ENCODE assay signal across 7 cellular contexts in the genomic region with DNA sequence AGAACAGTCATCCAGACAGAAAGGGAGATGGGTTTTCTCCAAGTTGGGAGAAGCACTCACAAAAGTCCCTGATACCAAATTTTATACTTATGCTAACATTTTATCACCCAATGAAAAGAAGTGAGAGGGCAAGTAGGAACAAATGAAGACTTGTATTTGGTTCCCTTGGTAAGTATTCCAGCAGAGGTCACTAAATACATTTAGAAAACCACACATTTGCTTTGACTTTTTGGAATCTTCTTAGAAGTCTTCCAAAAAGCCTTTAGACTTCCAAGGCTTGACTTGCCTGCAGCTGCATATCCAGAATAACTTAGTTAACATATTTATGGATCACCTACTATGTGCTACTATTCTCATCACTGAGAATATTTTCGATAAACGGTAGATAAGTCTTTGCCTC. TPM values are rescaled to one million over a fixed set of nuclear protein-coding genes. Genes with fewer than 3 reads are reported as not detected.
DNase-seq lines count a peak whose midpoint lies in the region; ATAC-seq and TF ChIP-seq lines count a peak whose summit lies in the region.

No MANE protein-coding gene starts in this region.

- H3K27me3 Mint-ChIP-seq in progenitor cell of endocrine pancreas, result no peaks in the 10 kb centered on the region
- no peaks in the 10 kb centered on the region for H3K27me3 Mint-ChIP-seq in activated CD4-positive, alpha-beta memory T cell treated with anti-CD3 and anti-CD28 coated beads for 36 hours

- DNase-seq in ELR (ENCODE audit: low read depth), result peak; percentile 34
- peak; percentile 23 for DNase-seq in NAMALWA (ENCODE audit: low spot score)
- DNase-seq in epithelial cell of proximal tubule (ENCODE audit: low read depth), result no peak
- no peak for DNase-seq in progenitor cell of endocrine pancreas (ENCODE audit: low spot score, unreplicated experiment)
- DNase-seq in activated CD4-positive, alpha-beta memory T cell treated with anti-CD3 and anti-CD28 coated beads for 36 hours, result no peak
- no peak for DNase-seq in stimulated activated CD4-positive, alpha-beta T cell treated with anti-CD3 and anti-CD28 coated beads, Interleukin-2, amount 100 ng/mL, for 48 hours

- H3K4me1 Mint-ChIP-seq in progenitor cell of endocrine pancreas (ENCODE audit: low read depth), result peaks cover 7% of the 10 kb centered on the region
- peaks cover 2% of the 10 kb centered on the region for H3K4me1 Mint-ChIP-seq in activated CD4-positive, alpha-beta memory T cell treated with anti-CD3 and anti-CD28 coated beads for 36 hours (ENCODE audit: low read depth)

- H3K27ac Mint-ChIP-seq in progenitor cell of endocrine pancreas, result no peak overlapping the region
- H3K27ac Mint-ChIP-seq in activated CD4-positive, alpha-beta memory T cell treated with anti-CD3 and anti-CD28 coated beads for 36 hours, result no peak overlapping the region

- no peak for ATAC-seq in HG03159 (IDR thresholded peaks at IDR 0.05; ENCODE audit: unreplicated experiment)

- H3K36me3 Mint-ChIP-seq in progenitor cell of endocrine pancreas (ENCODE audit: insufficient read depth), result no peaks in the 10 kb centered on the region
- H3K36me3 Mint-ChIP-seq in activated CD4-positive, alpha-beta memory T cell treated with anti-CD3 and anti-CD28 coated beads for 36 hours, result no peaks in the 10 kb centered on the region

- CTCF ChIA-PET in activated CD4-positive, alpha-beta memory T cell treated with anti-CD3 and anti-CD28 coated beads for 36 hours (lab: Charles Lee), result interaction anchor here (1.2 to 1.4 kb wide), 2 partner anchors 71 to 73 kb away, joined by 3 to 10 read pairs; no protein-coding TSS in a partner anchor

- no peak overlapping the region for H3K4me3 Mint-ChIP-seq in progenitor cell of endocrine pancreas (ENCODE audit: low read depth)
- no peak overlapping the region for H3K4me3 Mint-ChIP-seq in activated CD4-positive, alpha-beta memory T cell treated with anti-CD3 and anti-CD28 coated beads for 36 hours

- no peak overlapping the region for H3K4me3 ChIP-seq in epithelial cell of proximal tubule (ENCODE audit: low read depth, low read length)

- intact Hi-C loops in activated CD4-positive, alpha-beta memory T cell treated with anti-CD3 and anti-CD28 coated beads for 36 hours (cut with micrococcal nuclease), result loop anchor here (1.0 kb wide), 1 partner anchor 73 kb away; no protein-coding TSS in a partner anchor

- no peaks in the 10 kb centered on the region for H3K9me3 Mint-ChIP-seq in progenitor cell of endocrine pancreas (ENCODE audit: low read depth)
- H3K9me3 Mint-ChIP-seq in activated CD4-positive, alpha-beta memory T cell treated with anti-CD3 and anti-CD28 coated beads for 36 hours, result no peaks in the 10 kb centered on the region

- POLR2A ChIA-PET in activated CD4-positive, alpha-beta memory T cell treated with anti-CD3 and anti-CD28 coated beads for 36 hours (lab: Charles Lee), result no interaction called here

- TF ChIP-seq CTCF in epithelial cell of proximal tubule (conservative IDR thresholded peaks at IDR 0.05; ENCODE audit: low read depth, low read length) (peak; percentile 55), progenitor cell of endocrine pancreas (IDR thresholded peaks at IDR 0.05; ENCODE audit: unreplicated experiment) (peak; percentile 45)

RNA-seq across cellular contexts. Expression of a gene that starts 3.1 kb away (rescaled TPM):
- total RNA-seq in epithelial cell of proximal tubule, result not detected in 2 replicates
- not detected in 2 replicates for total RNA-seq in progenitor cell of endocrine pancreas
- not detected for total RNA-seq in activated CD4-positive, alpha-beta memory T cell treated with anti-CD3 and anti-CD28 coated beads for 36 hours

RNA-seq across cellular contexts. Expression of a gene that starts 49.9 kb away (rescaled TPM):
- 1,091 and 1,244 TPM in 2 replicates for total RNA-seq in epithelial cell of proximal tubule
- total RNA-seq in progenitor cell of endocrine pancreas, result 1,628 and 1,645 TPM in 2 replicates
- total RNA-seq in activated CD4-positive, alpha-beta memory T cell treated with anti-CD3 and anti-CD28 coated beads for 36 hours, result 1,000 to 10,000 TPM; 1,684 to 1,884 TPM

Comparison
In these comparisons a context has a peak if more than half of its experiments do, and no peak if none do; other contexts are left out.
1. DNase-seq: peak in ELR (single experiment) and NAMALWA (single experiment); none in epithelial cell of proximal tubule (single experiment), progenitor cell of endocrine pancreas (single experiment), activated CD4-positive, alpha-beta memory T cell treated with anti-CD3 and anti-CD28 coated beads for 36 hours (single experiment) and stimulated activated CD4-positive, alpha-beta T cell treated with anti-CD3 and anti-CD28 coated beads, Interleukin-2, amount 100 ng/mL, for 48 hours (0 of 2).